21 cellular contexts compared by ENCODE assay signal in the genomic region with DNA sequence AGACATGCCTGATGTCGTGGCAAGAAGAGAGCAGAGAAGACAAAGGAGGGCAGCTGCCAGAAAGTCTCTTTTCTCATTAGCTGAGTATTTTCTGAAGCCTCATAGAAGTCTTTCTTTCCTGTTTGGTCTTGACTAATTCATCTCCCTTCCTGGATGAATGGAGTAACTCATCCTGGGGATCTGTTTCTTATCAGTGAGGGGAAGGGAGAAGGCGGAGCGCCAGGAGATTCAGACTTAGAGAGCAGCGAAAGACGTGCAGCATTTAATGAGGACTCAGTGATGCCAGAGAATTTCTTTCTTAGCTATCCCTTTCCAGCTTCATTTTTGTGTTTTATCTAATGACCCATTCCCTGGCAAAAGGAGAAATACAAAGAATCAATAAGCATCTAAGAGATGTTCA.
DNase-seq lines count a peak whose midpoint lies in the region; FAIRE-seq and TF ChIP-seq lines count a peak whose summit lies in the region.
"Had no signal": no experiment of that assay in that cellular context is flagged by ENCODE, and none has a peak within 500 bp of the region (broad histone marks: within the 10 kb centered on the region; RNA-seq: fewer than 3 reads in every experiment).

No MANE protein-coding gene starts in this region.

- peaks cover 7 to 8% of the 10 kb centered on the region in 2 experiments; a peak in 2 of 4 replicates for H3K9me3 ChIP-seq in H1 (ENCODE audit: insufficient read depth in 2 of 2, low read depth in 1 of 2, low read length in 1 of 2)
- no peaks in the 10 kb centered on the region for H3K9me3 ChIP-seq in neural progenitor cell (ENCODE audit: low read depth)
- no peaks in the 10 kb centered on the region for H3K9me3 ChIP-seq in uterus
- H3K9me3 ChIP-seq: BE2C, HAP-1 had no signal

- H3K36me3 ChIP-seq in H1 (ENCODE audit: control insufficient read depth in 2 of 4, insufficient read depth in 4 of 4, low read length in 3 of 4) (no peaks in the 10 kb centered on the region), neural progenitor cell (no peaks in the 10 kb centered on the region), uterus (no peaks in the 10 kb centered on the region)
- H3K36me3 ChIP-seq: BE2C, HAP-1 had no signal

- 74% methylated on average over 5 of the region's 5 CpGs; no CpG with 5 or more reads in 1 of the 2 experiments for WGBS in H1 (ENCODE audit: extremely low coverage in 1 of 2, insufficient coverage in 1 of 2, insufficient read length in 1 of 2, insufficient replicate concordance in 2 of 2, low coverage in 1 of 2, low lambda C conversion rate in 2 of 2, missing lambda C conversion rate in 1 of 2), 2 experiments

- H4K91ac ChIP-seq in H1 (replicated peaks; ENCODE audit: insufficient read length, low read length): no peak overlapping the region

- DNase-seq in SK-N-DZ (ENCODE audit: low spot score): peak; percentile 74
- no peak for DNase-seq in H1 (ENCODE audit: low read depth in 1 of 2, low spot score in 2 of 2)
- peak; percentile 36 for DNase-seq in neural progenitor cell (ENCODE audit: low spot score)
- DNase-seq in uterus: peak; percentile 27 to 57
- no peak for DNase-seq in D341Med (ENCODE audit: low spot score)
- DNase-seq in iPS-NIHi11 (ENCODE audit: low spot score): no peak
- DNase-seq in DMS53 (lab: John Stamatoyannopoulos, UW): no peak
- DNase-seq: ACHN; BE2C; C1 segment of cervical spinal cord; CD4-positive, CD25-positive, alpha-beta regulatory T cell; CD8-positive, alpha-beta memory T cell; COR-L47; DMS79 treated with DMSO at 0.1 percent for 48 hours; EL had no signal

- H2BK120ac ChIP-seq in H1 (replicated peaks; ENCODE audit: low read depth, low read length): no peak overlapping the region

- no peak overlapping the region for H3K56ac ChIP-seq in H1 (replicated peaks; ENCODE audit: insufficient read length, low read depth, low read length)

- H2BK5ac ChIP-seq in H1 (ENCODE audit: low read depth, low read length): no peak overlapping the region

- intact Hi-C loops in uterus (cut with DNase I; ENCODE audit: low total_unique reads): no loop called here

- TF ChIP-seq POLR2A in H1 (IDR thresholded peaks at IDR 0.05; ENCODE audit: control extremely low read depth in 1 of 2, low read depth in 2 of 2, low read length in 2 of 2): no peak
- no peak for TF ChIP-seq POLR2A in uterus (IDR thresholded peaks at IDR 0.05)

- H3K79me1 ChIP-seq in H1 (ENCODE audit: low read depth, low read length): no peaks in the 10 kb centered on the region

- H2AFZ ChIP-seq in H1 (ENCODE audit: low read length): 0 out of 2 replicates have a peak overlapping the region, but pooled peaks have one; percentile 1
- peak overlapping the region; percentile 86 for H2AFZ ChIP-seq in neural progenitor cell (replicated peaks)

- no peak overlapping the region for H3K4me2 ChIP-seq in H1 (ENCODE audit: insufficient read depth in 1 of 2, low read depth in 2 of 2, low read length in 2 of 2)
- peak overlapping the region; percentile 64 for H3K4me2 ChIP-seq in neural progenitor cell

- no peak overlapping the region for H4K5ac ChIP-seq in H1 (ENCODE audit: insufficient read length, low read depth, low read length)

- H3K27ac ChIP-seq in H1 (ENCODE audit: low read depth, low read length) (no peak overlapping the region), neural progenitor cell (peak overlapping the region; percentile 76), uterus (no peak overlapping the region)
- H3K27ac ChIP-seq: HL-60 had no signal

- H3K27me3 Mint-ChIP-seq in neural progenitor cell (ENCODE audit: insufficient read depth, low read depth): peaks cover 2% of the 10 kb centered on the region

- peaks cover 1% of the 10 kb centered on the region for H3K36me3 Mint-ChIP-seq in neural progenitor cell
- H3K36me3 Mint-ChIP-seq: CD4-positive, CD25-positive, alpha-beta regulatory T cell had no signal

- H3K4me1 ChIP-seq in H1 (replicated peaks in 1 of 4; ENCODE audit: control insufficient read depth in 3 of 4, insufficient read depth in 4 of 4, low read length in 3 of 4) (peaks cover 3 to 9% (median 4%) of the 10 kb centered on the region in 4 experiments; a peak in 5 of 7 replicates), neural progenitor cell (peaks cover 15% of the 10 kb centered on the region), uterus (no peaks in the 10 kb centered on the region)
- H3K4me1 ChIP-seq: BE2C, HAP-1 had no signal

- no peak for TF ChIP-seq RAD21 in H1 (IDR thresholded peaks at IDR 0.05 in 1 of 2, conservative IDR thresholded peaks at IDR 0.05 in 1 of 2; ENCODE audit: low read depth in 2 of 2, low read length in 2 of 2)

- H2AK5ac ChIP-seq in H1 (ENCODE audit: low read depth, low read length): no peak overlapping the region

- no peak overlapping the region for H3K4ac ChIP-seq in H1 (replicated peaks; ENCODE audit: insufficient read length, low read depth, low read length)

- H3K23ac ChIP-seq in H1 (ENCODE audit: insufficient read length): no peak overlapping the region

- H3K27me3 ChIP-seq in H1 (replicated peaks in 1 of 4; ENCODE audit: control insufficient read depth in 3 of 4, extremely low read depth in 1 of 4, insufficient read depth in 3 of 4, low read length in 3 of 4) (peaks cover 0 to 2% (median 0%) of the 10 kb centered on the region in 4 experiments; a peak in 3 of 7 replicates), neural progenitor cell (no peaks in the 10 kb centered on the region), uterus (no peaks in the 10 kb centered on the region)
- H3K27me3 ChIP-seq: BE2C had no signal

- TF ChIP-seq CTCF in H1 (IDR thresholded peaks at IDR 0.05; ENCODE audit: control extremely low read depth in 1 of 3, insufficient read depth in 1 of 3, low read depth in 1 of 3, low read length in 3 of 3) (no peak), neural progenitor cell (IDR thresholded peaks at IDR 0.05) (no peak), uterus (IDR thresholded peaks at IDR 0.05) (no peak)

- H3K9ac ChIP-seq in H1 (replicated peaks in 1 of 4; ENCODE audit: extremely low read depth in 1 of 4, low read depth in 3 of 4, low read length in 3 of 4) (no peak overlapping the region), neural progenitor cell (no peak overlapping the region)

- no peak overlapping the region for H2BK20ac ChIP-seq in H1 (ENCODE audit: low read length)

- no peak overlapping the region for H2BK12ac ChIP-seq in H1 (ENCODE audit: low read depth, low read length)

- no peak overlapping the region for H2BK15ac ChIP-seq in H1 (ENCODE audit: low read length)

- CTCF ChIA-PET in H1 (lab: Charles Lee; ENCODE audit: partially characterized antibody): interaction anchor here (0.8 to 1.0 kb wide), 2 partner anchors 8 to 90 kb away, joined by 3 read pairs; no protein-coding TSS in a partner anchor

- POLR2A ChIA-PET in H1 (lab: Charles Lee; ENCODE audit: partially characterized antibody): no interaction called here

- H3K79me2 ChIP-seq in H1 (ENCODE audit: control insufficient read depth in 1 of 2, insufficient read depth in 2 of 2, low read length in 2 of 2) (no peaks in the 10 kb centered on the region), neural progenitor cell (ENCODE audit: low read depth) (no peaks in the 10 kb centered on the region)

- H3K27ac Mint-ChIP-seq in neural progenitor cell: no peak overlapping the region
- H3K27ac Mint-ChIP-seq: CD4-positive, CD25-positive, alpha-beta regulatory T cell had no signal

- H3F3A ChIP-seq in neural progenitor cell (ENCODE audit: low read depth): peaks cover 14% of the 10 kb centered on the region

- H3K18ac ChIP-seq in H1 (ENCODE audit: extremely low read depth, low read length): no peak overlapping the region

- no peak overlapping the region for H4K8ac ChIP-seq in H1 (ENCODE audit: extremely low read depth, insufficient read depth, low read length)

- no peak overlapping the region for H3K4me3 Mint-ChIP-seq in neural progenitor cell
- H3K4me3 Mint-ChIP-seq: CD4-positive, CD25-positive, alpha-beta regulatory T cell; CD8-positive, alpha-beta memory T cell had no signal

- no peak for FAIRE-seq in H1 (lab: Jason Lieb, UNC)
- FAIRE-seq: A204.1, D721Med, GM12891, GM19239 had no signal

- H3K4me3 ChIP-seq in H1 (ENCODE audit: extremely low read depth in 1 of 4, insufficient read depth in 2 of 4, low read depth in 3 of 4, low read length in 4 of 4): no peak overlapping the region
- peak overlapping the region; percentile 15 for H3K4me3 ChIP-seq in neural progenitor cell
- no peak overlapping the region for H3K4me3 ChIP-seq in uterus
- H3K4me3 ChIP-seq: HAP-1 had no signal

- no peaks in the 10 kb centered on the region for H3K23me2 ChIP-seq in H1 (ENCODE audit: low read depth, low read length)

- H4K20me1 ChIP-seq in H1 (replicated peaks in 1 of 2; ENCODE audit: control insufficient read depth in 1 of 2, insufficient read depth in 2 of 2, low read length in 2 of 2): no peaks in the 10 kb centered on the region
- H4K20me1 ChIP-seq in neural progenitor cell (ENCODE audit: low read depth): no peaks in the 10 kb centered on the region

- peaks cover 18% of the 10 kb centered on the region for H3K4me1 Mint-ChIP-seq in neural progenitor cell
- H3K4me1 Mint-ChIP-seq: CD4-positive, CD25-positive, alpha-beta regulatory T cell had no signal

- no peak overlapping the region for H3K14ac ChIP-seq in H1 (ENCODE audit: insufficient read length)

- H3K9me3 Mint-ChIP-seq in neural progenitor cell: peaks cover 8% of the 10 kb centered on the region

- no peak for TF ChIP-seq EP300 in H1 (IDR thresholded peaks at IDR 0.05; ENCODE audit: borderline replicate concordance in 1 of 2, low read depth in 2 of 2, low read length in 2 of 2)

TF ChIP-seq in H1, 55 proteins besides CTCF, POLR2A, EP300 and RAD21:
- TF ChIP-seq CBX8 (IDR thresholded peaks at IDR 0.05; ENCODE audit: borderline replicate concordance, low read depth, low read length) (no peak), JUN (IDR thresholded peaks at IDR 0.05; ENCODE audit: low read depth, low read length) (no peak), ASH2L (IDR thresholded peaks at IDR 0.05; ENCODE audit: low read length) (no peak), BRCA1 (IDR thresholded peaks at IDR 0.05; ENCODE audit: low read depth, low read length) (no peak), KDM5A (IDR thresholded peaks at IDR 0.05; ENCODE audit: low read length) (no peak), SIN3A (conservative IDR thresholded peaks at IDR 0.05 in 1 of 2, IDR thresholded peaks at IDR 0.05 in 1 of 2; ENCODE audit: low read depth in 1 of 2, low read length in 2 of 2) (no peak), POU5F1 (IDR thresholded peaks at IDR 0.05; ENCODE audit: low read depth, low read length) (no peak), SP4 (IDR thresholded peaks at IDR 0.05; ENCODE audit: low read length) (no peak), FOSL1 (IDR thresholded peaks at IDR 0.05; ENCODE audit: insufficient read depth, low read depth, low read length) (no peak)
- TF ChIP-seq, protein P1, sequence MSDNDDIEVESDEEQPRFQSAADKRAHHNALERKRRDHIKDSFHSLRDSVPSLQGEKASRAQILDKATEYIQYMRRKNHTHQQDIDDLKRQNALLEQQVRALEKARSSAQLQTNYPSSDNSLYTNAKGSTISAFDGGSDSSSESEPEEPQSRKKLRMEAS (IDR thresholded peaks at IDR 0.05): no peak

Comparison
In these comparisons a context has a peak if more than half of its experiments do, and no peak if none do; other contexts are left out.
1. DNase-seq: peak in SK-N-DZ (single experiment), neural progenitor cell (single experiment) and uterus (2 of 2); none in H1 (0 of 2), D341Med (single experiment), iPS-NIHi11 (single experiment) and DMS53 (single experiment).